In the genomic region with DNA sequence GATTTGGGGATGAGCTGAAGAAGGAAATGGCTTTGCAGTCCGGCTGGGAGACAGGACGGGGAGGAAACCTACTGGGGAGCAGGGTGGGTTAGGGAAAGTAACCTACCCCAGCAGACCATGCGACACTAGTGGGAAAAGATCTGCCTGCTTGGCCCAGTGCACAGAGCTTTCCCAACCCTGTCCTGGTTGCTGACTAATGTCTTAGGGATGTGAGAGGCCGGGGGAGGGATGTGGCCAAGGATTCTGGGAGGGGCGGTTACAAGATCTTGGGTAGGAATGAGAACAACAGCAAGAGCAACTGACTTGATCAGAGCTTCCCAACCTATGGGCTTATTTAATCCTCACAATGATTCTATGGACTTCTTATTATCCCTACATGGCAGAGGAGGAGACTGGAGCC, we compare ENCODE assay signal across 1 cellular context.
A peak's percentile ranks its signal among the peaks of the same experiment; 100 is the strongest.
TF ChIP-seq lines count a peak whose summit lies in the region.

No MANE protein-coding gene starts in this region.

TF ChIP-seq in SK-N-SH, 30 proteins besides CTCF, POLR2A, EP300 and RAD21 (continued from another document):
- TF ChIP-seq, protein P1, sequence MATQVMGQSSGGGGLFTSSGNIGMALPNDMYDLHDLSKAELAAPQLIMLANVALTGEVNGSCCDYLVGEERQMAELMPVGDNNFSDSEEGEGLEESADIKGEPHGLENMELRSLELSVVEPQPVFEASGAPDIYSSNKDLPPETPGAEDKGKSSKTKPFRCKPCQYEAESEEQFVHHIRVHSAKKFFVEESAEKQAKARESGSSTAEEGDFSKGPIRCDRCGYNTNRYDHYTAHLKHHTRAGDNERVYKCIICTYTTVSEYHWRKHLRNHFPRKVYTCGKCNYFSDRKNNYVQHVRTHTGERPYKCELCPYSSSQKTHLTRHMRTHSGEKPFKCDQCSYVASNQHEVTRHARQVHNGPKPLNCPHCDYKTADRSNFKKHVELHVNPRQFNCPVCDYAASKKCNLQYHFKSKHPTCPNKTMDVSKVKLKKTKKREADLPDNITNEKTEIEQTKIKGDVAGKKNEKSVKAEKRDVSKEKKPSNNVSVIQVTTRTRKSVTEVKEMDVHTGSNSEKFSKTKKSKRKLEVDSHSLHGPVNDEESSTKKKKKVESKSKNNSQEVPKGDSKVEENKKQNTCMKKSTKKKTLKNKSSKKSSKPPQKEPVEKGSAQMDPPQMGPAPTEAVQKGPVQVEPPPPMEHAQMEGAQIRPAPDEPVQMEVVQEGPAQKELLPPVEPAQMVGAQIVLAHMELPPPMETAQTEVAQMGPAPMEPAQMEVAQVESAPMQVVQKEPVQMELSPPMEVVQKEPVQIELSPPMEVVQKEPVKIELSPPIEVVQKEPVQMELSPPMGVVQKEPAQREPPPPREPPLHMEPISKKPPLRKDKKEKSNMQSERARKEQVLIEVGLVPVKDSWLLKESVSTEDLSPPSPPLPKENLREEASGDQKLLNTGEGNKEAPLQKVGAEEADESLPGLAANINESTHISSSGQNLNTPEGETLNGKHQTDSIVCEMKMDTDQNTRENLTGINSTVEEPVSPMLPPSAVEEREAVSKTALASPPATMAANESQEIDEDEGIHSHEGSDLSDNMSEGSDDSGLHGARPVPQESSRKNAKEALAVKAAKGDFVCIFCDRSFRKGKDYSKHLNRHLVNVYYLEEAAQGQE (IDR thresholded peaks at IDR 0.05; ENCODE audit: low read depth, low read length) = peak; percentile 59; the same call in 1 of the 2 replicates
- TF ChIP-seq MXI1 (IDR thresholded peaks at IDR 0.05; ENCODE audit: low read depth, low read length) (no peak), FOSL2 (IDR thresholded peaks at IDR 0.05; ENCODE audit: borderline replicate concordance, low read depth) (peak; percentile 88), RCOR1 (IDR thresholded peaks at IDR 0.05; ENCODE audit: low read length) (no peak), SIN3A (IDR thresholded peaks at IDR 0.05; ENCODE audit: borderline replicate concordance, low read depth, low read length) (no peak), GABPA (IDR thresholded peaks at IDR 0.05; ENCODE audit: low read depth) (no peak), TCF12 (IDR thresholded peaks at IDR 0.05) (peak; percentile 66), FOXM1 (IDR thresholded peaks at IDR 0.05; ENCODE audit: low read depth) (no peak), CHD2 (IDR thresholded peaks at IDR 0.05; ENCODE audit: low read length, partially characterized antibody) (no peak), NRF1 (IDR thresholded peaks at IDR 0.05; ENCODE audit: low read depth, low read length) (no peak), ELF1 (IDR thresholded peaks at IDR 0.05) (no peak), TAF1 (IDR thresholded peaks at IDR 0.05; ENCODE audit: borderline replicate concordance, low read depth, low read length) (peak; percentile 49; the same call in 1 of the 2 replicates), TEAD4 (IDR thresholded peaks at IDR 0.05; ENCODE audit: borderline replicate concordance, insufficient read depth) (peak; percentile 66)
- TF ChIP-seq, protein P2, sequence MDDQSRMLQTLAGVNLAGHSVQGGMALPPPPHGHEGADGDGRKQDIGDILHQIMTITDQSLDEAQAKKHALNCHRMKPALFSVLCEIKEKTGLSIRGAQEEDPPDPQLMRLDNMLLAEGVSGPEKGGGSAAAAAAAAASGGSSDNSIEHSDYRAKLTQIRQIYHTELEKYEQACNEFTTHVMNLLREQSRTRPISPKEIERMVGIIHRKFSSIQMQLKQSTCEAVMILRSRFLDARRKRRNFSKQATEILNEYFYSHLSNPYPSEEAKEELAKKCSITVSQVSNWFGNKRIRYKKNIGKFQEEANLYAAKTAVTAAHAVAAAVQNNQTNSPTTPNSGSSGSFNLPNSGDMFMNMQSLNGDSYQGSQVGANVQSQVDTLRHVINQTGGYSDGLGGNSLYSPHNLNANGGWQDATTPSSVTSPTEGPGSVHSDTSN (IDR thresholded peaks at IDR 0.05) = 0 out of 2 replicates have a peak, but pooled peaks have one; percentile 7
- TF ChIP-seq, protein P3, sequence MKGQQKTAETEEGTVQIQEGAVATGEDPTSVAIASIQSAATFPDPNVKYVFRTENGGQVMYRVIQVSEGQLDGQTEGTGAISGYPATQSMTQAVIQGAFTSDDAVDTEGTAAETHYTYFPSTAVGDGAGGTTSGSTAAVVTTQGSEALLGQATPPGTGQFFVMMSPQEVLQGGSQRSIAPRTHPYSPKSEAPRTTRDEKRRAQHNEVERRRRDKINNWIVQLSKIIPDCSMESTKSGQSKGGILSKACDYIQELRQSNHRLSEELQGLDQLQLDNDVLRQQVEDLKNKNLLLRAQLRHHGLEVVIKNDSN (IDR thresholded peaks at IDR 0.05; ENCODE audit: borderline replicate concordance, low read depth) = no peak
- TF ChIP-seq, protein P4, sequence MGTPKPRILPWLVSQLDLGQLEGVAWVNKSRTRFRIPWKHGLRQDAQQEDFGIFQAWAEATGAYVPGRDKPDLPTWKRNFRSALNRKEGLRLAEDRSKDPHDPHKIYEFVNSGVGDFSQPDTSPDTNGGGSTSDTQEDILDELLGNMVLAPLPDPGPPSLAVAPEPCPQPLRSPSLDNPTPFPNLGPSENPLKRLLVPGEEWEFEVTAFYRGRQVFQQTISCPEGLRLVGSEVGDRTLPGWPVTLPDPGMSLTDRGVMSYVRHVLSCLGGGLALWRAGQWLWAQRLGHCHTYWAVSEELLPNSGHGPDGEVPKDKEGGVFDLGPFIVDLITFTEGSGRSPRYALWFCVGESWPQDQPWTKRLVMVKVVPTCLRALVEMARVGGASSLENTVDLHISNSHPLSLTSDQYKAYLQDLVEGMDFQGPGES (IDR thresholded peaks at IDR 0.05; ENCODE audit: low read depth, low read length) = no peak
- TF ChIP-seq, protein P5, sequence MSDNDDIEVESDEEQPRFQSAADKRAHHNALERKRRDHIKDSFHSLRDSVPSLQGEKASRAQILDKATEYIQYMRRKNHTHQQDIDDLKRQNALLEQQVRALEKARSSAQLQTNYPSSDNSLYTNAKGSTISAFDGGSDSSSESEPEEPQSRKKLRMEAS (IDR thresholded peaks at IDR 0.05; ENCODE audit: low read depth) = peak; percentile 64
